32 cellular contexts compared by ENCODE assay signal in the genomic region with DNA sequence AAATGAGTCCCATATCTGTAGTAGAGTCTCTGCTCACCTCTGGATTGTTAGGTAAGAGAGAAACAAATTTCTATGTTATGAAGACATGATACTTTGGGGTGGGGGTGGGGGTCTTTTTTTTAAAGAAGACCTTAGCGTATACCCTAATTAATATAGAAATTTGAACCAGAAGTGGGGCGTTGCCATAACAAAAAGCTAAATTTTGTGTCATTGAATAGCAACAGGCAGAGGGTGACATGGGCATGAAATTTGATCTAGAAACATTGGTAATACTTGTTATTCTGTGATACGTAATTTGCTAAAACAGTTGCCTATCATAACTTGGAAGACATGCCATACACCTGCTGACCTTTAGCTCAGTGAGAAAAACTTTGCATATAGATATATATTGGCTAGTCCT.
"Had no signal": no experiment of that assay in that cellular context is flagged by ENCODE, and none has a peak within 500 bp of the region (broad histone marks: within the 10 kb centered on the region; RNA-seq: fewer than 3 reads in every experiment).

No MANE protein-coding gene starts in this region.

- H3K4me1 ChIP-seq: body of pancreas, breast epithelium had no signal

- ATAC-seq: activated CD8-positive, alpha-beta T cell treated with anti-CD3 and anti-CD28 coated beads for 36 hours; activated naive CD4-positive, alpha-beta T cell treated with anti-CD3 and anti-CD28 coated beads, Interleukin-2, amount 50 U/mL, for 72 hours; activated T-cell treated with anti-CD3 and anti-CD28 coated beads, Interleukin-2, amount 50 U/mL, for 4 hours; activated T-cell treated with anti-CD3 and anti-CD28 coated beads, Interleukin-2, amount 50 U/mL, for 72 hours; activated T-helper 17 cell treated with anti-CD3 and anti-CD28 coated beads, Interleukin-2, amount 50 U/mL, for 72 hours; body of pancreas had no signal

- H3K9me3 ChIP-seq: adrenal gland, body of pancreas, breast epithelium had no signal

- DNase-seq: activated B cell treated with CpG ODN at 0.5 μM for 24 hours; activated CD4-positive, alpha-beta memory T cell treated with anti-CD3 and anti-CD28 coated beads for 36 hours; activated CD4-positive, alpha-beta T cell treated with anti-CD3 and anti-CD28 coated beads for 4 hours; activated CD4-positive, alpha-beta T cell treated with anti-CD3 and anti-CD28 coated beads, Interleukin-2, amount 50 U/mL, for 1 hour; activated CD4-positive, alpha-beta T cell treated with anti-CD3 and anti-CD28 coated beads, Interleukin-2, amount 50 U/mL, for 4 hours; activated CD4-positive, CD25-positive, alpha-beta regulatory T cell treated with anti-CD3 and anti-CD28 coated beads, Interleukin-2, amount 50 U/mL, for 72 hours; activated CD8-positive, alpha-beta memory T cell treated with anti-CD3 and anti-CD28 coated beads, Interleukin-2, amount 50 U/mL, for 4 hours; activated CD8-positive, alpha-beta T cell treated with anti-CD3 and anti-CD28 coated beads for 36 hours; activated effector memory CD4-positive, alpha-beta T cell treated with anti-CD3 and anti-CD28 coated beads, Interleukin-2, amount 50 U/mL, for 16 hours; activated gamma-delta T cell treated with Interleukin-2 at 50 U/mL for 16 hours; activated naive CD4-positive, alpha-beta T cell; activated naive CD4-positive, alpha-beta T cell treated with anti-CD3 and anti-CD28 coated beads for 36 hours; activated naive CD4-positive, alpha-beta T cell treated with anti-CD3 and anti-CD28 coated beads, Interleukin-2, amount 50 U/mL, for 16 hours; activated naive CD8-positive, alpha-beta T cell treated with anti-CD3 and anti-CD28 coated beads for 36 hours; activated T-cell treated with anti-CD3 and anti-CD28 coated beads for 4 hours; activated T-cell treated with anti-CD3 and anti-CD28 coated beads, Interleukin-2, amount 50 U/mL, for 1 hour; activated T-cell treated with anti-CD3 and anti-CD28 coated beads, Interleukin-2, amount 50 U/mL, for 4 hours; activated T-cell treated with anti-CD3 and anti-CD28 coated beads, Interleukin-2, amount 50 U/mL, for 72 hours; adrenal gland; amniotic stem cell; aorta; body of pancreas; brain microvascular endothelial cell; T-helper 1 cell; T-helper 2 cell; T-helper 9 cell had no signal

- H3K27me3 ChIP-seq: adrenal gland, body of pancreas, brain microvascular endothelial cell, breast epithelium had no signal

- H3K36me3 ChIP-seq: adrenal gland, brain microvascular endothelial cell, breast epithelium had no signal

- H3K27ac ChIP-seq: adrenal gland, body of pancreas, brain microvascular endothelial cell, breast epithelium, VCaP had no signal

- FAIRE-seq: astrocyte, TTC549 had no signal

- H3K4me3 ChIP-seq: adrenal gland, body of pancreas, breast epithelium had no signal
